ENCODE assay signal across 9 cellular contexts in genomic region chr7:74051629-74052410, GRCh38. TPM values are rescaled to one million over a fixed set of nuclear protein-coding genes. Genes with fewer than 3 reads are reported as not detected.
DNase-seq lines count a peak whose midpoint lies in the region; ATAC-seq and TF ChIP-seq lines count a peak whose summit lies in the region.
"Had no signal": no experiment of that assay in that cellular context is flagged by ENCODE, and none has a peak within 500 bp of the region (broad histone marks: within the 10 kb centered on the region; RNA-seq: fewer than 3 reads in every experiment).

No MANE protein-coding gene starts in this region.

- H3K4me1 Mint-ChIP-seq in naive thymus-derived CD4-positive, alpha-beta T cell = peaks cover 0 to 5% (median 0%) of the 10 kb centered on the region in 7 donors
- H3K4me1 Mint-ChIP-seq in activated CD8-positive, alpha-beta memory T cell treated with anti-CD3 and anti-CD28 coated beads, Interleukin-2, amount 10 ng/mL, durations not matched to agents 7 days and 5 days = no peaks in the 10 kb centered on the region

- H3K9me3 ChIP-seq in naive thymus-derived CD4-positive, alpha-beta T cell (ENCODE audit: control insufficient read depth in 2 of 3, low read length in 3 of 3) = no peaks in the 10 kb centered on the region

- H3K36me3 ChIP-seq in naive thymus-derived CD4-positive, alpha-beta T cell (ENCODE audit: control insufficient read depth in 2 of 3, insufficient read depth in 3 of 3, low read length in 3 of 3) = no peaks in the 10 kb centered on the region

- no peak overlapping the region for H3K4me3 Mint-ChIP-seq in naive thymus-derived CD4-positive, alpha-beta T cell
- no peak overlapping the region for H3K4me3 Mint-ChIP-seq in activated CD8-positive, alpha-beta memory T cell treated with anti-CD3 and anti-CD28 coated beads, Interleukin-2, amount 10 ng/mL, durations not matched to agents 7 days and 5 days

- no peak overlapping the region for H3K27ac Mint-ChIP-seq in naive thymus-derived CD4-positive, alpha-beta T cell
- no peak overlapping the region for H3K27ac Mint-ChIP-seq in activated CD8-positive, alpha-beta memory T cell treated with anti-CD3 and anti-CD28 coated beads, Interleukin-2, amount 10 ng/mL, durations not matched to agents 7 days and 5 days

- H3K27ac ChIP-seq in 22Rv1 = no peak overlapping the region
- no peak overlapping the region for H3K27ac ChIP-seq in foreskin keratinocyte
- no peak overlapping the region for H3K27ac ChIP-seq in naive thymus-derived CD4-positive, alpha-beta T cell (ENCODE audit: low read depth, low read length)

- H3K36me3 Mint-ChIP-seq in naive thymus-derived CD4-positive, alpha-beta T cell = no peaks in the 10 kb centered on the region
- no peaks in the 10 kb centered on the region for H3K36me3 Mint-ChIP-seq in activated CD8-positive, alpha-beta memory T cell treated with anti-CD3 and anti-CD28 coated beads, Interleukin-2, amount 10 ng/mL, durations not matched to agents 7 days and 5 days

- intact Hi-C loops in naive thymus-derived CD4-positive, alpha-beta T cell (cut with micrococcal nuclease) = no loop called here

- DNase-seq in RKO (ENCODE audit: low spot score) (peak; percentile 32), foreskin keratinocyte (no peak), NCI-H1092 (lab: John Stamatoyannopoulos, UW) (no peak)
- DNase-seq in naive thymus-derived CD4-positive, alpha-beta T cell = no peak
- DNase-seq in activated CD8-positive, alpha-beta memory T cell treated with anti-CD3 and anti-CD28 coated beads, Interleukin-2, amount 10 ng/mL, durations not matched to agents 7 days and 5 days = no peak

- peak; percentile 35 for ATAC-seq in foreskin keratinocyte
- no peak for ATAC-seq in naive thymus-derived CD4-positive, alpha-beta T cell
- ATAC-seq in HG03457 (IDR thresholded peaks at IDR 0.05; ENCODE audit: unreplicated experiment) = no peak
- ATAC-seq in activated CD8-positive, alpha-beta memory T cell treated with anti-CD3 and anti-CD28 coated beads, Interleukin-2, amount 10 ng/mL, durations not matched to agents 7 days and 5 days = no peak

- peaks cover 0 to 5% (median 0%) of the 10 kb centered on the region in 11 donors for H3K9me3 Mint-ChIP-seq in naive thymus-derived CD4-positive, alpha-beta T cell
- no peaks in the 10 kb centered on the region for H3K9me3 Mint-ChIP-seq in activated CD8-positive, alpha-beta memory T cell treated with anti-CD3 and anti-CD28 coated beads, Interleukin-2, amount 10 ng/mL, durations not matched to agents 7 days and 5 days (ENCODE audit: low read depth)

- CTCF ChIA-PET in naive thymus-derived CD4-positive, alpha-beta T cell (lab: Charles Lee) = no interaction called here
- CTCF ChIA-PET in activated CD8-positive, alpha-beta memory T cell treated with anti-CD3 and anti-CD28 coated beads, Interleukin-2, amount 10 ng/mL, durations not matched to agents 7 days and 5 days (lab: Charles Lee) = interaction anchor here (1.6 kb wide), 1 partner anchor 154 kb away, joined by 4 read pairs; no protein-coding TSS in a partner anchor

- peaks cover 33% of the 10 kb centered on the region for H3K27me3 ChIP-seq in foreskin keratinocyte
- H3K27me3 ChIP-seq in naive thymus-derived CD4-positive, alpha-beta T cell (ENCODE audit: control insufficient read depth in 2 of 2, insufficient read depth in 2 of 2, low read length in 2 of 2) = no peaks in the 10 kb centered on the region

- TF ChIP-seq CTCF in 22Rv1 (IDR thresholded peaks at IDR 0.05) (peak; percentile 64), GM12873 (IDR thresholded peaks at IDR 0.05; ENCODE audit: insufficient read depth, low read depth, low read length, missing control alignments) (peak; percentile 51), foreskin keratinocyte (conservative IDR thresholded peaks at IDR 0.05) (peak; percentile 64)

- POLR2A ChIA-PET in naive thymus-derived CD4-positive, alpha-beta T cell (lab: Charles Lee) = no interaction called here

- H3K4me3 ChIP-seq in naive thymus-derived CD4-positive, alpha-beta T cell (ENCODE audit: low read length) = no peak overlapping the region

- H3K4me1 ChIP-seq in foreskin keratinocyte = no peaks in the 10 kb centered on the region
- H3K4me1 ChIP-seq in naive thymus-derived CD4-positive, alpha-beta T cell (ENCODE audit: control insufficient read depth in 2 of 2, insufficient read depth in 2 of 2, low read length in 2 of 2) = no peaks in the 10 kb centered on the region

- peaks cover 0 to 4% (median 0%) of the 10 kb centered on the region in 5 donors for H3K27me3 Mint-ChIP-seq in naive thymus-derived CD4-positive, alpha-beta T cell
- no peaks in the 10 kb centered on the region for H3K27me3 Mint-ChIP-seq in activated CD8-positive, alpha-beta memory T cell treated with anti-CD3 and anti-CD28 coated beads, Interleukin-2, amount 10 ng/mL, durations not matched to agents 7 days and 5 days

RNA-seq across cellular contexts. Expression of gene ELN, which starts 23.8 kb away (rescaled TPM):
- not detected in 2 replicates for total RNA-seq in foreskin keratinocyte
- polyA plus RNA-seq in foreskin keratinocyte = not detected in 2 replicates
- under 1 TPM in 3 of 5 experiments, not detected in 2; 0.11 to 0.67 (median 0.66) TPM for total RNA-seq in naive thymus-derived CD4-positive, alpha-beta T cell
- not detected for polyA plus RNA-seq in naive thymus-derived CD4-positive, alpha-beta T cell
- total RNA-seq in activated CD8-positive, alpha-beta memory T cell treated with anti-CD3 and anti-CD28 coated beads, Interleukin-2, amount 10 ng/mL, durations not matched to agents 7 days and 5 days = not detected
- total RNA-seq: T-helper 2 cell treated with Interferon-gamma antibody and Interleukin-4, amounts not matched to agents 100 ng/mL and 5 ng/mL, for 36 hours had no signal

RNA-seq across cellular contexts. Expression of gene LIMK1, which starts 31.8 kb away (rescaled TPM):
- 23.8 and 26.3 TPM in 2 replicates for total RNA-seq in foreskin keratinocyte
- polyA plus RNA-seq in foreskin keratinocyte = 17.8 and 18.1 TPM in 2 replicates
- total RNA-seq in naive thymus-derived CD4-positive, alpha-beta T cell = 10 to 100 TPM; 11.0 to 19.7 (median 14.1) TPM
- polyA plus RNA-seq in naive thymus-derived CD4-positive, alpha-beta T cell = 1 to 10 TPM; 2.2 to 2.9 TPM
- 10 to 100 TPM; 44.8 to 49.5 TPM for total RNA-seq in activated CD8-positive, alpha-beta memory T cell treated with anti-CD3 and anti-CD28 coated beads, Interleukin-2, amount 10 ng/mL, durations not matched to agents 7 days and 5 days
